ENCODE assay signal across 30 cellular contexts in the genomic region with DNA sequence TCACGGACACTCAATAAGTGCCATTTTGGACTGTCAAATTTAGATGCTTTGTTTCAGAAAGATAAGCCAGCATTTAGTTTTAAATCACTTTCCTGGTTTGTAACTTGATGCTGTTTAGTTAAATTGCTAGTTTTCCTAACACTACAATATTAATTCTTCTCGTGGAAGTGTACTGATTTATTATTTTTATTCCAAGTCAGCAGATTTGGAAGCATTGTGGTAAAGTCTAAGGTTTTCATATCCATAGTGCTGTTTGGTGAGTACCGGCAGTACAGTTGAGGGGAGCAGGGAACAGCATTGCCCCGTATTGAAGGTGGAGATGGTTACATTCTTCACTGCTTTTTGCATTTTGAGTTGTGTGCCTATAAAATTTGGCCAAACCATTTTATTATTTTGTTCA. TPM values are rescaled to one million over a fixed set of nuclear protein-coding genes. Genes with fewer than 3 reads are reported as not detected.
A peak's percentile ranks its signal among the peaks of the same experiment; 100 is the strongest.
DNase-seq lines count a peak whose midpoint lies in the region; ATAC-seq, FAIRE-seq and TF ChIP-seq lines count a peak whose summit lies in the region.
"Had no signal": no experiment of that assay in that cellular context is flagged by ENCODE, and none has a peak within 500 bp of the region (broad histone marks: within the 10 kb centered on the region; RNA-seq: fewer than 3 reads in every experiment).

No MANE protein-coding gene starts in this region.

- H3K27ac ChIP-seq in CD8-positive, alpha-beta memory T cell (ENCODE audit: low read depth, low read length): no peak overlapping the region
- H3K27ac ChIP-seq in K562 (ENCODE audit: extremely low read depth, low read depth, low read length): no peak overlapping the region
- H3K27ac ChIP-seq: BLaER1 treated with 17β-estradiol and CSF1 and Interleukin-3, amounts not matched to agents 10 nM and 100 nM; SJSA1 had no signal

- DNase-seq in activated naive CD8-positive, alpha-beta T cell treated with anti-CD3 and anti-CD28 coated beads for 36 hours: no peak
- no peak for DNase-seq in CD8-positive, alpha-beta memory T cell
- DNase-seq in K562 (ENCODE audit: extremely low read depth in 1 of 4, low spot score in 3 of 4) (peak in 1 of 4 experiments; percentile 8), kidney glomerular epithelial cell (lab: John Stamatoyannopoulos, UW) (no peak)
- no peak for DNase-seq in natural killer cell treated with Interleukin-12 subunit alpha and Interleukin-12 subunit beta and Interleukin-15 and Interleukin-18, amount 100 ng/mL, for 72 hours (ENCODE audit: low spot score)
- DNase-seq: Calu3; CD8-positive, alpha-beta T cell; DMS79 treated with DMSO at 0.1 percent for 48 hours; GF-D8; NCI-H1092; NCI-H1417 treated with DMSO at 0.1 percent for 48 hours; NCI-H1694 treated with DMSO at 0.1 percent for 48 hours; NCI-H2081 treated with DMSO at 0.1 percent for 48 hours; NCI-H2171; NCI-H226; NCI-H510A; NCI-H69; Right ventricle myocardium superior; RPMI8226 had no signal

- CTCF ChIA-PET in CD8-positive, alpha-beta memory T cell (lab: Charles Lee): no interaction called here
- CTCF ChIA-PET in K562 (lab: Yijun Ruan, JAX; ENCODE audit: low intra/inter-chr PET ratio): no interaction called here

- TF ChIP-seq POLR2A in K562 (conservative IDR thresholded peaks at IDR 0.05): no peak

- H3K36me3 Mint-ChIP-seq in activated naive CD8-positive, alpha-beta T cell: peaks cover 43% of the 10 kb centered on the region
- H3K36me3 Mint-ChIP-seq in activated naive CD8-positive, alpha-beta T cell treated with anti-CD3 and anti-CD28 coated beads for 36 hours: peaks cover 63% of the 10 kb centered on the region
- H3K36me3 Mint-ChIP-seq in CD8-positive, alpha-beta memory T cell: peaks cover 36 to 87% (median 38%) of the 10 kb centered on the region in 3 donors
- peaks cover 28% of the 10 kb centered on the region for H3K36me3 Mint-ChIP-seq in natural killer cell treated with Interleukin-12 subunit alpha and Interleukin-12 subunit beta and Interleukin-15 and Interleukin-18, amount 100 ng/mL, for 72 hours

- peaks cover 4% of the 10 kb centered on the region for H3K9me1 ChIP-seq in K562 (ENCODE audit: control insufficient read depth, insufficient read depth, low read length)

- no peak for TF ChIP-seq EP300 in K562 (IDR thresholded peaks at IDR 0.05; ENCODE audit: low read length)

- H3K4me2 ChIP-seq in K562 (ENCODE audit: insufficient read depth, low read length): no peak overlapping the region

- no peak for TF ChIP-seq RAD21 in K562 (CRISPR knock-in tag; conservative IDR thresholded peaks at IDR 0.05 in 1 of 2, IDR thresholded peaks at IDR 0.05 in 1 of 2)

- peaks cover 63% of the 10 kb centered on the region for H3K4me1 Mint-ChIP-seq in activated naive CD8-positive, alpha-beta T cell (ENCODE audit: low read depth)
- peaks cover 39% of the 10 kb centered on the region for H3K4me1 Mint-ChIP-seq in activated naive CD8-positive, alpha-beta T cell treated with anti-CD3 and anti-CD28 coated beads for 36 hours
- peaks cover 0 to 13% (median 3%) of the 10 kb centered on the region in 3 donors for H3K4me1 Mint-ChIP-seq in CD8-positive, alpha-beta memory T cell
- H3K4me1 Mint-ChIP-seq in natural killer cell treated with Interleukin-12 subunit alpha and Interleukin-12 subunit beta and Interleukin-15 and Interleukin-18, amount 100 ng/mL, for 72 hours (ENCODE audit: low read depth in 2 of 2): peaks cover 5 to 10% of the 10 kb centered on the region in 2 donors

- no peak for FAIRE-seq in K562 (lab: Jason Lieb, UNC)
- FAIRE-seq: GM12891, GM19239, H54 had no signal

- intact Hi-C loops in K562 (cut with micrococcal nuclease): no loop called here

- ATAC-seq in K562 (no peak), HG02852 (IDR thresholded peaks at IDR 0.05; ENCODE audit: unreplicated experiment) (no peak)
- ATAC-seq in natural killer cell treated with Interleukin-12 subunit alpha and Interleukin-12 subunit beta and Interleukin-15 and Interleukin-18, amount 100 ng/mL, for 72 hours: no peak
- no peak for ATAC-seq in activated CD4-positive, CD25-positive, alpha-beta regulatory T cell treated with anti-CD3 and anti-CD28 coated beads, Interleukin-2, amount 50 U/mL, for 24 hours
- ATAC-seq: CD8-positive, alpha-beta T cell had no signal

- peaks cover 21% of the 10 kb centered on the region for H3K4me1 ChIP-seq in CD8-positive, alpha-beta memory T cell (ENCODE audit: insufficient read depth, low read length)
- peaks cover 0 to 10% of the 10 kb centered on the region in 2 experiments; a peak in 2 of 5 replicates for H3K4me1 ChIP-seq in K562 (replicated peaks in 1 of 2; ENCODE audit: control insufficient read depth in 2 of 2, insufficient read depth in 2 of 2, low read length in 2 of 2)
- H3K4me1 ChIP-seq: SJSA1 had no signal

- WGBS in K562 (ENCODE audit: insufficient coverage, low coverage, missing lambda C conversion rate): 73% methylated on average over 4 of the region's 4 CpGs

- H3K9ac ChIP-seq in K562 (ENCODE audit: insufficient read depth in 1 of 2, low read depth in 2 of 2, low read length in 2 of 2): no peak overlapping the region
- H3K9ac ChIP-seq: BLaER1 treated with 17β-estradiol and CSF1 and Interleukin-3, amounts not matched to agents 10 nM and 100 nM had no signal

- H3K4me3 ChIP-seq in CD8-positive, alpha-beta memory T cell (ENCODE audit: low read length): no peak overlapping the region
- no peak overlapping the region for H3K4me3 ChIP-seq in K562
- H3K4me3 ChIP-seq: BLaER1 treated with 17β-estradiol and CSF1 and Interleukin-3, amounts not matched to agents 10 nM and 100 nM; SJSA1 had no signal

- H4K20me1 ChIP-seq in K562 (replicated peaks; ENCODE audit: control insufficient read depth, insufficient read depth, low read length): no peaks in the 10 kb centered on the region
- H4K20me1 ChIP-seq: BLaER1 treated with 17β-estradiol and CSF1 and Interleukin-3, amounts not matched to agents 10 nM and 100 nM had no signal

- peaks cover 60% of the 10 kb centered on the region for H3K36me3 ChIP-seq in CD8-positive, alpha-beta memory T cell (ENCODE audit: insufficient read depth, low read length)
- H3K36me3 ChIP-seq in K562 (ENCODE audit: control insufficient read depth, insufficient read depth, low read length): peaks cover 59% of the 10 kb centered on the region; the same call in 2 of the 3 replicates

- POLR2A ChIA-PET in CD8-positive, alpha-beta memory T cell (lab: Charles Lee): interaction anchor here (0.9 kb wide), 1 partner anchor 16 kb away, joined by 3 read pairs; no protein-coding TSS in a partner anchor
- POLR2A ChIA-PET in K562 (lab: Yijun Ruan, JAX): interaction anchor here (1.0 to 1.4 kb wide), 2 partner anchors 11 to 27 kb away, joined by 3 to 6 read pairs; no protein-coding TSS in a partner anchor

- H3K27me3 ChIP-seq in CD8-positive, alpha-beta memory T cell (ENCODE audit: insufficient read depth, low read length, poor library complexity, severe bottlenecking): no peaks in the 10 kb centered on the region
- H3K27me3 ChIP-seq in K562 (ENCODE audit: control insufficient read depth in 2 of 2, insufficient read depth in 2 of 2, low read length in 2 of 2): no peaks in the 10 kb centered on the region
- H3K27me3 ChIP-seq: BLaER1 treated with 17β-estradiol and CSF1 and Interleukin-3, amounts not matched to agents 10 nM and 100 nM; SJSA1 had no signal

- no peak overlapping the region for H2AFZ ChIP-seq in K562 (ENCODE audit: low read depth, low read length)

- no peak for TF ChIP-seq CTCF in K562 (IDR thresholded peaks at IDR 0.05 in 2 of 3, conservative IDR thresholded peaks at IDR 0.05 in 1 of 3; ENCODE audit: insufficient read depth in 2 of 3, low read depth in 1 of 3, low read length in 3 of 3)

- peak overlapping the region; percentile 54 for H3K27ac Mint-ChIP-seq in activated naive CD8-positive, alpha-beta T cell
- no peak overlapping the region for H3K27ac Mint-ChIP-seq in activated naive CD8-positive, alpha-beta T cell treated with anti-CD3 and anti-CD28 coated beads for 36 hours
- H3K27ac Mint-ChIP-seq in CD8-positive, alpha-beta memory T cell: peak overlapping the region in 5 of 8 donors; percentile 32 to 90 (median 56)
- H3K27ac Mint-ChIP-seq in natural killer cell treated with Interleukin-12 subunit alpha and Interleukin-12 subunit beta and Interleukin-15 and Interleukin-18, amount 100 ng/mL, for 72 hours: peak overlapping the region; percentile 19 to 44
- H3K27ac Mint-ChIP-seq: IgD-negative memory B cell had no signal

- H3K79me2 ChIP-seq in K562 (ENCODE audit: control insufficient read depth, insufficient read depth, low read length): no peaks in the 10 kb centered on the region

- no peaks in the 10 kb centered on the region for H3K27me3 Mint-ChIP-seq in activated naive CD8-positive, alpha-beta T cell
- H3K27me3 Mint-ChIP-seq in activated naive CD8-positive, alpha-beta T cell treated with anti-CD3 and anti-CD28 coated beads for 36 hours: no peaks in the 10 kb centered on the region
- no peaks in the 10 kb centered on the region for H3K27me3 Mint-ChIP-seq in CD8-positive, alpha-beta memory T cell
- H3K27me3 Mint-ChIP-seq in natural killer cell treated with Interleukin-12 subunit alpha and Interleukin-12 subunit beta and Interleukin-15 and Interleukin-18, amount 100 ng/mL, for 72 hours: no peaks in the 10 kb centered on the region
- H3K27me3 Mint-ChIP-seq: IgD-negative memory B cell had no signal

- H3K9me3 ChIP-seq in CD8-positive, alpha-beta memory T cell (ENCODE audit: low read length): peaks cover 3% of the 10 kb centered on the region
- H3K9me3 ChIP-seq in K562 (replicated peaks; ENCODE audit: control insufficient read depth, insufficient read depth, low read depth, low read length): no peaks in the 10 kb centered on the region
- H3K9me3 ChIP-seq: SJSA1 had no signal

- in situ Hi-C loops in K562 (cut with MboI): no loop called here

- H3K4me3 Mint-ChIP-seq in activated naive CD8-positive, alpha-beta T cell: no peak overlapping the region
- no peak overlapping the region for H3K4me3 Mint-ChIP-seq in activated naive CD8-positive, alpha-beta T cell treated with anti-CD3 and anti-CD28 coated beads for 36 hours
- H3K4me3 Mint-ChIP-seq in CD8-positive, alpha-beta memory T cell: no peak overlapping the region
- H3K4me3 Mint-ChIP-seq in natural killer cell treated with Interleukin-12 subunit alpha and Interleukin-12 subunit beta and Interleukin-15 and Interleukin-18, amount 100 ng/mL, for 72 hours: peak overlapping the region; percentile 52
- H3K4me3 Mint-ChIP-seq: CD8-positive, alpha-beta T cell; IgD-negative memory B cell had no signal

- BruUV-seq in K562 (replicated peaks; lab: Mats Ljungman, UMichigan): no TSS peak

- peaks cover 9% of the 10 kb centered on the region for H3K9me3 Mint-ChIP-seq in activated naive CD8-positive, alpha-beta T cell (ENCODE audit: low read depth)
- peaks cover 14% of the 10 kb centered on the region for H3K9me3 Mint-ChIP-seq in activated naive CD8-positive, alpha-beta T cell treated with anti-CD3 and anti-CD28 coated beads for 36 hours
- peaks cover 0 to 8% (median 6%) of the 10 kb centered on the region in 5 donors for H3K9me3 Mint-ChIP-seq in CD8-positive, alpha-beta memory T cell
- H3K9me3 Mint-ChIP-seq in natural killer cell treated with Interleukin-12 subunit alpha and Interleukin-12 subunit beta and Interleukin-15 and Interleukin-18, amount 100 ng/mL, for 72 hours: no peaks in the 10 kb centered on the region

RNA-seq across cellular contexts. Expression of a gene that starts 36.3 kb away (rescaled TPM):
- 10 to 100 TPM in 1 of 2 experiments, 1 to 10 TPM in 1; 8.7 to 10.5 TPM for total RNA-seq in activated naive CD8-positive, alpha-beta T cell treated with anti-CD3 and anti-CD28 coated beads for 36 hours
- total RNA-seq in CD8-positive, alpha-beta memory T cell: 1 to 10 TPM in 1 of 2 experiments, under 1 TPM in 1; 0.91 to 1.4 TPM
- polyA plus RNA-seq in CD8-positive, alpha-beta memory T cell: 24.1 TPM
- total RNA-seq in K562 (2011; cell fraction: chromatin; rRNA removed; ENCODE audit: low replicate concordance): not detected in 2 replicates
- not detected in 2 replicates for total RNA-seq in K562 (2011; cell fraction: nucleolus; rRNA removed)
- total RNA-seq in K562 (2011; cell fraction: nucleoplasm; rRNA removed): not detected in 2 replicates
- total RNA-seq in K562 (2014; rRNA removed) (not detected in 2 replicates), K562 (2014; rRNA removed; fragmentation: Illumina TruSeq; extraction: Trizol) (not detected in 2 replicates), K562 (2015; rRNA removed; fragmentation: Illumina TruSeq; extraction: Trizol) (not detected in 2 replicates), K562 (2021) (not detected in 2 replicates)
- polyA plus RNA-seq in K562 (2011; rRNA removed) (not detected in 2 replicates), K562 (2014; fragmentation: Illumina TruSeq; extraction: Trizol) (not detected in 2 replicates), K562 (2014; fragmentation: Nextera tagmentation; extraction: Ambion mirVana) (not detected), K562 (2014; rRNA removed) (not detected in 2 replicates)
- not detected in 2 replicates for polyA plus RNA-seq in K562 (2011; cell fraction: cytosol; rRNA removed)
- polyA plus RNA-seq in K562 (2011; cell fraction: nucleus; rRNA removed): not detected in 2 replicates
- not detected in 2 replicates for polyA plus RNA-seq in K562 (2012)
- not detected in 2 replicates for polyA minus RNA-seq in K562 (2011; rRNA and poly(A)+ RNA removed)
- not detected in 2 replicates for polyA minus RNA-seq in K562 (2011; cell fraction: cytosol; rRNA and poly(A)+ RNA removed)
- polyA minus RNA-seq in K562 (2011; cell fraction: nucleus; rRNA and poly(A)+ RNA removed): not detected in 2 replicates
- total RNA-seq in natural killer cell treated with Interleukin-12 subunit alpha and Interleukin-12 subunit beta and Interleukin-15 and Interleukin-18, amount 100 ng/mL, for 72 hours: not detected
- total RNA-seq: A172, Calu3, SJSA1 had no signal
- polyA plus RNA-seq: AG04450 had no signal
